8 cellular contexts compared by ENCODE assay signal in the genomic region with DNA sequence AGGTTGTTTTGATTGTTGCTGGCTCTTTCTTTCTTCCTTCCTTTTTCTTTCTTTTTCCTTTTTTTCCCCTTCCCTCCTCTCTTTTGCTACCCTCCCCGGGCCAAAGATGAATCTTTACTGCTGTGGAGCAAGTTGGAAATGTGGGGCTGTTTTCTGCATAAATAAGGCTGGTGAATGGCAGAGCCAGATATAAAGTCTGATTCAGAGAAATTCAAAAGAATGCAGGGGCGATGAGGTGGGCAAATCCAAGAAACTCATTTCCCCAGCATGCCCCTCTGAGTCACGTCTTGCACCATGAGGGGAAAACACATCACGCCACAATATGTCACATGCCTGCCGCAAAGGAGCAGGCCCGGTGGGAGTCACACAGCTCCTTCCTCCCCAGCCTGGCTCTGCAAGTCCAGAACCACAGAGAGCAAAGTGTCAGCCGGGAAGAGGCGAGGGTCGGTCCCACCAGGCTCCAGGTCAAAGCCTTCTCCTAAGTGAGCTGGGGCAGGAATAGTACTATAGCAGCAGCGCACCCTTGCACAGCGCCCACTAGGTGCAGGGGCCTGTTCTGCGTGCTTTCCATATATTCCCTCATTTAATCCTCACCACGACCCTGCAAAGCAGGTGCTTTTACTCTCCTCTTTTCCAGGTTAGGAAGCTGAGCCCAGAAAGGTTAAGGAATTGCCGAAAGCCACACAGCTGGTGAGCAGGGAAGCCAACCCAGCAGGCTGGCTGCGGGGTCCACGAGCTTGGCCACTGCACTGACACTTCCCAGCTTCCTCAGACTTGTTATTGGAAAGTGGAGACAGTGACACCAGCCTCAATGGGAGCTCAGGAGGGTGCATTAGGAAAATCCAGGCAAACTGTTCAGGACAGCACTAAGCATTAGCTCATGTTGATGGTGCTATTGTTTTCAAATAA.
DNase-seq lines count a peak whose midpoint lies in the region; ATAC-seq, FAIRE-seq and TF ChIP-seq lines count a peak whose summit lies in the region.

No MANE protein-coding gene starts in this region.

- no peak overlapping the region for H2AK5ac ChIP-seq in H1 (ENCODE audit: low read depth, low read length)

- 17% methylated on average over 16 of the region's 16 CpGs; no CpG with 5 or more reads in 1 of the 2 experiments for WGBS in H1 (ENCODE audit: extremely low coverage in 1 of 2, insufficient coverage in 1 of 2, insufficient read length in 1 of 2, insufficient replicate concordance in 2 of 2, low coverage in 1 of 2, low lambda C conversion rate in 2 of 2, missing lambda C conversion rate in 1 of 2), 2 experiments
- 13 to 19% methylated on average over 13 to 15 of the region's 16 CpGs for WGBS in mesodermal cell (ENCODE audit: insufficient coverage in 2 of 2), 2 experiments

- no peaks in the 10 kb centered on the region for H4K20me1 ChIP-seq in H1 (replicated peaks in 1 of 2; ENCODE audit: control insufficient read depth in 1 of 2, insufficient read depth in 2 of 2, low read length in 2 of 2)

- peak overlapping the region; percentile 76 for H4K5ac ChIP-seq in H1 (ENCODE audit: insufficient read length, low read depth, low read length)

- H3K4me3 ChIP-seq in HAP-1 = peak overlapping the region; percentile 25
- peak overlapping the region; percentile 29 to 58 (median 43); a peak in 6 of 8 replicates for H3K4me3 ChIP-seq in H1 (ENCODE audit: extremely low read depth in 1 of 4, insufficient read depth in 2 of 4, low read depth in 3 of 4, low read length in 4 of 4)
- H3K4me3 ChIP-seq in mesodermal cell (ENCODE audit: extremely low read depth, insufficient read depth, low read length, poor library complexity, severe bottlenecking) = peak overlapping the region; percentile 29

- 0 out of 2 replicates have a peak overlapping the region, but pooled peaks have one; percentile 9 for H2BK15ac ChIP-seq in H1 (ENCODE audit: low read length)

- H3K4me1 Mint-ChIP-seq in activated CD8-positive, alpha-beta T cell treated with anti-CD3 and anti-CD28 coated beads, Interleukin-2, amount 10 ng/mL, durations not matched to agents 7 days and 5 days (ENCODE audit: low read depth) = peaks cover 24% of the 10 kb centered on the region

- peak; percentile 62 to 90 (median 87) for TF ChIP-seq CTCF in H1 (IDR thresholded peaks at IDR 0.05; ENCODE audit: control extremely low read depth in 1 of 3, insufficient read depth in 1 of 3, low read depth in 1 of 3, low read length in 3 of 3)

- peak overlapping the region; percentile 89 for H4K8ac ChIP-seq in H1 (ENCODE audit: extremely low read depth, insufficient read depth, low read length)

- H3K79me2 ChIP-seq in H1 (ENCODE audit: control insufficient read depth in 1 of 2, insufficient read depth in 2 of 2, low read length in 2 of 2) = no peaks in the 10 kb centered on the region

- ATAC-seq in activated CD8-positive, alpha-beta T cell treated with anti-CD3 and anti-CD28 coated beads, Interleukin-2, amount 10 ng/mL, durations not matched to agents 7 days and 5 days = peak; percentile 25
- ATAC-seq in GM21515 (IDR thresholded peaks at IDR 0.05; ENCODE audit: unreplicated experiment) = no peak

- peak overlapping the region; percentile 72; the same call in 1 of the 2 replicates for H2BK12ac ChIP-seq in H1 (ENCODE audit: low read depth, low read length)

- CTCF ChIA-PET in activated CD8-positive, alpha-beta T cell treated with anti-CD3 and anti-CD28 coated beads, Interleukin-2, amount 10 ng/mL, durations not matched to agents 7 days and 5 days (lab: Charles Lee) = interaction anchor here (0.7 to 2.6 kb wide), 14 partner anchors 10 to 225 kb away, joined by 3 to 22 read pairs (median 4); no protein-coding TSS in a partner anchor
- CTCF ChIA-PET in H1 (lab: Charles Lee; ENCODE audit: partially characterized antibody) = interaction anchor here (0.6 to 2.5 kb wide), 24 partner anchors 8 to 615 kb away, joined by 3 to 20 read pairs (median 4); no protein-coding TSS in a partner anchor

- in situ Hi-C loops in HAP-1 (cut with MboI; ENCODE audit: low sequenced_read_pairs) = no loop called here

- peak; percentile 59 to 65 for TF ChIP-seq RAD21 in H1 (IDR thresholded peaks at IDR 0.05 in 1 of 2, conservative IDR thresholded peaks at IDR 0.05 in 1 of 2; ENCODE audit: low read depth in 2 of 2, low read length in 2 of 2)

- peaks cover 4% of the 10 kb centered on the region; the same call in 1 of the 2 replicates for H3K23me2 ChIP-seq in H1 (ENCODE audit: low read depth, low read length)

- H3K36me3 ChIP-seq in HAP-1 (replicated peaks) = no peaks in the 10 kb centered on the region
- no peaks in the 10 kb centered on the region for H3K36me3 ChIP-seq in H1 (ENCODE audit: control insufficient read depth in 2 of 4, insufficient read depth in 4 of 4, low read length in 3 of 4)
- H3K36me3 ChIP-seq in mesodermal cell (ENCODE audit: control insufficient read depth, insufficient read depth, low read length) = no peaks in the 10 kb centered on the region

- H3K23ac ChIP-seq in H1 (ENCODE audit: insufficient read length) = no peak overlapping the region

- no peak overlapping the region for H3K14ac ChIP-seq in H1 (ENCODE audit: insufficient read length)

- H3K9ac ChIP-seq in H1 (replicated peaks in 1 of 4; ENCODE audit: extremely low read depth in 1 of 4, low read depth in 3 of 4, low read length in 3 of 4) = peak overlapping the region in 3 of 4 experiments; percentile 2 to 69 (median 49); a peak in 5 of 7 replicates

- H3K36me3 Mint-ChIP-seq in activated CD8-positive, alpha-beta T cell treated with anti-CD3 and anti-CD28 coated beads, Interleukin-2, amount 10 ng/mL, durations not matched to agents 7 days and 5 days (ENCODE audit: low read depth) = no peaks in the 10 kb centered on the region

- H3K4me2 ChIP-seq in H1 (ENCODE audit: insufficient read depth in 1 of 2, low read depth in 2 of 2, low read length in 2 of 2) = peak overlapping the region; percentile 60 to 72

- DNase-seq in C1 segment of cervical spinal cord (lab: John Stamatoyannopoulos, UW) = peak in 11 of 14 donors; percentile 43 to 81 (median 69)
- peak; percentile 61 to 78 for DNase-seq in HAP-1 (ENCODE audit: low spot score in 2 of 2)
- DNase-seq in NCI-H748 treated with DMSO at 0.1 percent for 48 hours (lab: John Stamatoyannopoulos, UW) = peak; percentile 44
- DNase-seq in activated CD8-positive, alpha-beta T cell treated with anti-CD3 and anti-CD28 coated beads, Interleukin-2, amount 10 ng/mL, durations not matched to agents 7 days and 5 days = peak; percentile 67
- peak; percentile 29 to 70 for DNase-seq in H1 (ENCODE audit: low read depth in 1 of 2, low spot score in 2 of 2)
- DNase-seq in stimulated activated CD8-positive, alpha-beta memory T cell treated with anti-CD3 and anti-CD28 coated beads, Interleukin-15, amount 100 ng/mL, for 24 hours (ENCODE audit: low read depth) = peak; percentile 35

- peak overlapping the region; percentile 24; the same call in 1 of the 2 replicates for H2BK20ac ChIP-seq in H1 (ENCODE audit: low read length)

- FAIRE-seq in H1 (lab: Jason Lieb, UNC) = no peak

- H2BK120ac ChIP-seq in H1 (replicated peaks; ENCODE audit: low read depth, low read length) = peak overlapping the region; percentile 86

- H3K4me3 Mint-ChIP-seq in activated CD8-positive, alpha-beta T cell treated with anti-CD3 and anti-CD28 coated beads, Interleukin-2, amount 10 ng/mL, durations not matched to agents 7 days and 5 days = peak overlapping the region; percentile 81

- H3K9me3 Mint-ChIP-seq in activated CD8-positive, alpha-beta T cell treated with anti-CD3 and anti-CD28 coated beads, Interleukin-2, amount 10 ng/mL, durations not matched to agents 7 days and 5 days (ENCODE audit: insufficient read depth) = no peaks in the 10 kb centered on the region

- peak overlapping the region; percentile 96 for H3K18ac ChIP-seq in H1 (ENCODE audit: extremely low read depth, low read length)

- POLR2A ChIA-PET in activated CD8-positive, alpha-beta T cell treated with anti-CD3 and anti-CD28 coated beads, Interleukin-2, amount 10 ng/mL, durations not matched to agents 7 days and 5 days (lab: Charles Lee) = interaction anchor here (0.6 to 1.5 kb wide), 4 partner anchors 15 to 255 kb away, joined by 3 read pairs; no protein-coding TSS in a partner anchor
- POLR2A ChIA-PET in H1 (lab: Charles Lee; ENCODE audit: partially characterized antibody) = interaction anchor here (0.7 to 2.9 kb wide), 6 partner anchors 10 to 96 kb away, joined by 3 to 11 read pairs (median 3); no protein-coding TSS in a partner anchor

- H3K4ac ChIP-seq in H1 (replicated peaks; ENCODE audit: insufficient read length, low read depth, low read length) = peak overlapping the region; percentile 48

- H2BK5ac ChIP-seq in H1 (ENCODE audit: low read depth, low read length) = peak overlapping the region; percentile 41

- no peaks in the 10 kb centered on the region for H3K27me3 Mint-ChIP-seq in activated CD8-positive, alpha-beta T cell treated with anti-CD3 and anti-CD28 coated beads, Interleukin-2, amount 10 ng/mL, durations not matched to agents 7 days and 5 days (ENCODE audit: low read depth)

- H3K27ac ChIP-seq in H1 (ENCODE audit: low read depth, low read length) (peak overlapping the region; percentile 86), mesodermal cell (ENCODE audit: low read depth, low read length, severe bottlenecking) (peak overlapping the region; percentile 100)

- peak in 1 of 2 experiments; percentile 72; a peak in 2 of 3 replicates for TF ChIP-seq POLR2A in H1 (IDR thresholded peaks at IDR 0.05; ENCODE audit: control extremely low read depth in 1 of 2, low read depth in 2 of 2, low read length in 2 of 2)

- no peak overlapping the region for H2AFZ ChIP-seq in H1 (ENCODE audit: low read length)

- peaks cover 14% of the 10 kb centered on the region for H3K4me1 ChIP-seq in HAP-1
- peaks cover 3 to 27% (median 19%) of the 10 kb centered on the region in 4 experiments for H3K4me1 ChIP-seq in H1 (replicated peaks in 1 of 4; ENCODE audit: control insufficient read depth in 3 of 4, insufficient read depth in 4 of 4, low read length in 3 of 4)
- peaks cover 46% of the 10 kb centered on the region for H3K4me1 ChIP-seq in mesodermal cell (ENCODE audit: control insufficient read depth, insufficient read depth, low read length, poor library complexity, severe bottlenecking)

- H4K91ac ChIP-seq in H1 (replicated peaks; ENCODE audit: insufficient read length, low read length) = peak overlapping the region; percentile 54

- no peaks in the 10 kb centered on the region for H3K79me1 ChIP-seq in H1 (ENCODE audit: low read depth, low read length)

- no peak for TF ChIP-seq EP300 in H1 (IDR thresholded peaks at IDR 0.05; ENCODE audit: borderline replicate concordance in 1 of 2, low read depth in 2 of 2, low read length in 2 of 2)

- H3K56ac ChIP-seq in H1 (replicated peaks; ENCODE audit: insufficient read length, low read depth, low read length) = peak overlapping the region; percentile 92

- H3K27me3 ChIP-seq in HAP-1 (ENCODE audit: low read depth) (no peaks in the 10 kb centered on the region), H1 (replicated peaks in 1 of 4; ENCODE audit: control insufficient read depth in 3 of 4, extremely low read depth in 1 of 4, insufficient read depth in 3 of 4, low read length in 3 of 4) (peaks cover 0 to 6% (median 0%) of the 10 kb centered on the region in 4 experiments; a peak in 3 of 7 replicates)

- no peaks in the 10 kb centered on the region; the same call in 1 of the 2 replicates for H3K9me3 ChIP-seq in HAP-1
- no peaks in the 10 kb centered on the region for H3K9me3 ChIP-seq in H1 (ENCODE audit: insufficient read depth in 2 of 2, low read depth in 1 of 2, low read length in 1 of 2)
- H3K9me3 ChIP-seq in mesodermal cell (ENCODE audit: control insufficient read depth, low read length) = no peaks in the 10 kb centered on the region

- peak overlapping the region; percentile 91 for H3K27ac Mint-ChIP-seq in activated CD8-positive, alpha-beta T cell treated with anti-CD3 and anti-CD28 coated beads, Interleukin-2, amount 10 ng/mL, durations not matched to agents 7 days and 5 days
